In genomic region chr5:8208307-8208706, GRCh38 we compare ENCODE assay signal across 17 cellular contexts.
A peak's percentile ranks its signal among the peaks of the same experiment; 100 is the strongest.
DNase-seq lines count a peak whose midpoint lies in the region; ATAC-seq, FAIRE-seq and TF ChIP-seq lines count a peak whose summit lies in the region.
"Had no signal": no experiment of that assay in that cellular context is flagged by ENCODE, and none has a peak within 500 bp of the region (broad histone marks: within the 10 kb centered on the region; RNA-seq: fewer than 3 reads in every experiment).

No MANE protein-coding gene starts in this region.

- no peaks in the 10 kb centered on the region for H3K36me3 ChIP-seq in HEK293 (ENCODE audit: control insufficient read depth in 2 of 2, insufficient read depth in 1 of 2, low read length in 2 of 2)
- no peaks in the 10 kb centered on the region for H3K36me3 ChIP-seq in astrocyte (ENCODE audit: insufficient read depth, low read length)
- no peaks in the 10 kb centered on the region; a peak in 1 of 8 replicates for H3K36me3 ChIP-seq in H1 (ENCODE audit: control insufficient read depth in 2 of 4, insufficient read depth in 4 of 4, low read length in 3 of 4)
- H3K36me3 ChIP-seq in upper lobe of right lung: no peaks in the 10 kb centered on the region
- no peaks in the 10 kb centered on the region for H3K36me3 ChIP-seq in PC-3 (ENCODE audit: low read depth, low read length)
- H3K36me3 ChIP-seq: BLaER1 had no signal

- POLR2A ChIA-PET in HEK293 (lab: Yijun Ruan, JAX): no interaction called here
- POLR2A ChIA-PET in H1 (lab: Charles Lee; ENCODE audit: partially characterized antibody): no interaction called here
- POLR2A ChIA-PET in PC-3 (lab: Charles Lee; ENCODE audit: unreplicated experiment): no interaction called here

- H4K20me1 ChIP-seq in astrocyte (ENCODE audit: insufficient read depth, low read length): no peaks in the 10 kb centered on the region
- H4K20me1 ChIP-seq in H1 (replicated peaks in 1 of 2; ENCODE audit: control insufficient read depth in 1 of 2, insufficient read depth in 2 of 2, low read length in 2 of 2): peaks cover 0 to 9% of the 10 kb centered on the region in 2 experiments
- no peaks in the 10 kb centered on the region for H4K20me1 ChIP-seq in PC-3 (ENCODE audit: low read length)
- H4K20me1 ChIP-seq: BLaER1 had no signal

- H3K9me3 ChIP-seq in HEK293 (ENCODE audit: control insufficient read depth, insufficient read depth, low read depth, low read length): no peaks in the 10 kb centered on the region
- H3K9me3 ChIP-seq in astrocyte (ENCODE audit: insufficient read depth, low read depth, low read length): peaks cover 4% of the 10 kb centered on the region
- H3K9me3 ChIP-seq in H1 (ENCODE audit: insufficient read depth in 2 of 2, low read depth in 1 of 2, low read length in 1 of 2): peaks cover 0 to 2% of the 10 kb centered on the region in 2 experiments; a peak in 1 of 4 replicates
- no peaks in the 10 kb centered on the region for H3K9me3 ChIP-seq in upper lobe of right lung
- H3K9me3 ChIP-seq in PC-3 (ENCODE audit: low read length): no peaks in the 10 kb centered on the region

- H3K27me3 ChIP-seq in astrocyte (ENCODE audit: insufficient read depth, low read length) (no peaks in the 10 kb centered on the region), H1 (replicated peaks in 1 of 4; ENCODE audit: control insufficient read depth in 3 of 4, extremely low read depth in 1 of 4, insufficient read depth in 3 of 4, low read length in 3 of 4) (no peaks in the 10 kb centered on the region), upper lobe of right lung (no peaks in the 10 kb centered on the region), PC-3 (ENCODE audit: low read length) (peaks cover 8% of the 10 kb centered on the region)
- H3K27me3 ChIP-seq: BLaER1 had no signal

- no peak overlapping the region for H3K27ac ChIP-seq in HEK293 (ENCODE audit: extremely low read depth, low read depth, low read length)
- no peak overlapping the region for H3K27ac ChIP-seq in astrocyte (ENCODE audit: low read depth, low read length)
- H3K27ac ChIP-seq in H1 (ENCODE audit: low read depth, low read length): no peak overlapping the region
- H3K27ac ChIP-seq in upper lobe of right lung: no peak overlapping the region
- no peak overlapping the region for H3K27ac ChIP-seq in PC-3 (ENCODE audit: low read length)
- H3K27ac ChIP-seq: BLaER1 had no signal

- peak overlapping the region; percentile 62 for H3K4ac ChIP-seq in H1 (replicated peaks; ENCODE audit: insufficient read length, low read depth, low read length)

- no peaks in the 10 kb centered on the region for H3K4me1 Mint-ChIP-seq in astrocyte (ENCODE audit: low read depth, unreplicated experiment)
- no peaks in the 10 kb centered on the region for H3K4me1 Mint-ChIP-seq in activated naive CD4-positive, alpha-beta T cell treated with anti-CD3 and anti-CD28 coated beads, Interleukin-2, amount 10 ng/mL, durations not matched to agents 7 days and 5 days
- H3K4me1 Mint-ChIP-seq: CD14-positive monocyte; CD4-positive, alpha-beta memory T cell; H9; IgD-negative memory B cell had no signal

- no peak overlapping the region for H4K5ac ChIP-seq in H1 (ENCODE audit: insufficient read length, low read depth, low read length)

- H4K8ac ChIP-seq in H1 (ENCODE audit: extremely low read depth, insufficient read depth, low read length): no peak overlapping the region

- peaks cover 15% of the 10 kb centered on the region for H3K27me3 Mint-ChIP-seq in astrocyte (ENCODE audit: low read depth, unreplicated experiment)
- no peaks in the 10 kb centered on the region for H3K27me3 Mint-ChIP-seq in activated naive CD4-positive, alpha-beta T cell treated with anti-CD3 and anti-CD28 coated beads, Interleukin-2, amount 10 ng/mL, durations not matched to agents 7 days and 5 days
- H3K27me3 Mint-ChIP-seq: CD4-positive, alpha-beta memory T cell; IgD-negative memory B cell had no signal

- H3K18ac ChIP-seq in H1 (ENCODE audit: extremely low read depth, low read length): no peak overlapping the region

- no peaks in the 10 kb centered on the region for H3K4me1 ChIP-seq in HEK293 (ENCODE audit: control insufficient read depth, insufficient read depth, low read length)
- H3K4me1 ChIP-seq in astrocyte (ENCODE audit: insufficient read depth, low read length): no peaks in the 10 kb centered on the region
- no peaks in the 10 kb centered on the region for H3K4me1 ChIP-seq in H1 (replicated peaks in 1 of 4; ENCODE audit: control insufficient read depth in 3 of 4, insufficient read depth in 4 of 4, low read length in 3 of 4)
- H3K4me1 ChIP-seq in upper lobe of right lung: no peaks in the 10 kb centered on the region
- no peaks in the 10 kb centered on the region; the same call in 1 of the 2 replicates for H3K4me1 ChIP-seq in PC-3 (ENCODE audit: insufficient read depth, low read length)
- H3K4me1 ChIP-seq: BLaER1 had no signal

- FAIRE-seq in astrocyte (lab: Jason Lieb, UNC) (peak; percentile 68), H1 (lab: Jason Lieb, UNC) (no peak)

- H3K14ac ChIP-seq in H1 (ENCODE audit: insufficient read length): no peak overlapping the region

- peak overlapping the region; percentile 96; the same call in 1 of the 2 replicates for H2AK5ac ChIP-seq in H1 (ENCODE audit: low read depth, low read length)

- H3K27ac Mint-ChIP-seq in astrocyte (ENCODE audit: unreplicated experiment): no peak overlapping the region
- H3K27ac Mint-ChIP-seq in activated naive CD4-positive, alpha-beta T cell treated with anti-CD3 and anti-CD28 coated beads, Interleukin-2, amount 50 U/mL, for 72 hours: no peak overlapping the region
- H3K27ac Mint-ChIP-seq in activated naive CD4-positive, alpha-beta T cell treated with anti-CD3 and anti-CD28 coated beads, Interleukin-2, amount 10 ng/mL, durations not matched to agents 7 days and 5 days: no peak overlapping the region
- H3K27ac Mint-ChIP-seq: CD14-positive monocyte; CD4-positive, alpha-beta memory T cell; H9; IgD-negative memory B cell had no signal

- no peaks in the 10 kb centered on the region for H3K79me2 ChIP-seq in astrocyte (ENCODE audit: insufficient read depth, low read length)
- no peaks in the 10 kb centered on the region for H3K79me2 ChIP-seq in H1 (ENCODE audit: control insufficient read depth in 1 of 2, insufficient read depth in 2 of 2, low read length in 2 of 2)
- H3K79me2 ChIP-seq in PC-3 (ENCODE audit: low read length): no peaks in the 10 kb centered on the region

- peak; percentile 12 for ATAC-seq in upper lobe of right lung
- ATAC-seq in activated naive CD4-positive, alpha-beta T cell treated with anti-CD3 and anti-CD28 coated beads, Interleukin-2, amount 50 U/mL, for 72 hours: no peak
- ATAC-seq in PC-3: no peak

- BruUV-seq in PC-3 (replicated peaks; lab: Mats Ljungman, UMichigan): no TSS peak

- H2BK15ac ChIP-seq in H1 (ENCODE audit: low read length): no peak overlapping the region

- peak overlapping the region; percentile 47 for H3K23ac ChIP-seq in H1 (ENCODE audit: insufficient read length)

- peak overlapping the region; percentile 99 for H3K56ac ChIP-seq in H1 (replicated peaks; ENCODE audit: insufficient read length, low read depth, low read length)

- H2BK5ac ChIP-seq in H1 (ENCODE audit: low read depth, low read length): peak overlapping the region; percentile 4; the same call in 1 of the 2 replicates

- no peak for TF ChIP-seq POLR2A in H1 (IDR thresholded peaks at IDR 0.05; ENCODE audit: control extremely low read depth in 1 of 2, low read depth in 2 of 2, low read length in 2 of 2)

- peaks cover 4% of the 10 kb centered on the region for H3K9me3 Mint-ChIP-seq in astrocyte (ENCODE audit: unreplicated experiment)
- H3K9me3 Mint-ChIP-seq in activated naive CD4-positive, alpha-beta T cell treated with anti-CD3 and anti-CD28 coated beads, Interleukin-2, amount 50 U/mL, for 72 hours: peaks cover 8 to 10% of the 10 kb centered on the region in 2 donors
- H3K9me3 Mint-ChIP-seq in activated naive CD4-positive, alpha-beta T cell treated with anti-CD3 and anti-CD28 coated beads, Interleukin-2, amount 10 ng/mL, durations not matched to agents 7 days and 5 days: peaks cover 2% of the 10 kb centered on the region

- H3K4me3 Mint-ChIP-seq in astrocyte (ENCODE audit: unreplicated experiment): no peak overlapping the region
- no peak overlapping the region for H3K4me3 Mint-ChIP-seq in activated naive CD4-positive, alpha-beta T cell treated with anti-CD3 and anti-CD28 coated beads, Interleukin-2, amount 10 ng/mL, durations not matched to agents 7 days and 5 days
- H3K4me3 Mint-ChIP-seq: CD14-positive monocyte; CD4-positive, alpha-beta memory T cell; H9; IgD-negative memory B cell had no signal

- H3K4me2 ChIP-seq in astrocyte (ENCODE audit: low read length) (no peak overlapping the region), H1 (ENCODE audit: insufficient read depth in 1 of 2, low read depth in 2 of 2, low read length in 2 of 2) (no peak overlapping the region), PC-3 (ENCODE audit: low read length) (no peak overlapping the region)
- H3K4me2 ChIP-seq: BLaER1 had no signal

- DNase-seq in astrocyte (ENCODE audit: low read depth): no peak
- DNase-seq in H1 (ENCODE audit: low read depth in 1 of 2, low spot score in 2 of 2): no peak
- DNase-seq in upper lobe of right lung: no peak
- DNase-seq in activated naive CD4-positive, alpha-beta T cell treated with anti-CD3 and anti-CD28 coated beads, Interleukin-2, amount 50 U/mL, for 72 hours (ENCODE audit: low spot score in 2 of 2): no peak
- no peak for DNase-seq in activated naive CD4-positive, alpha-beta T cell treated with anti-CD3 and anti-CD28 coated beads, Interleukin-2, amount 10 ng/mL, durations not matched to agents 7 days and 5 days
- no peak for DNase-seq in PC-3
- DNase-seq: 8988T; Calu3; CD4-positive, alpha-beta memory T cell; DMS79 treated with DMSO at 0.1 percent for 48 hours; GF-D8; GOT3; H9 had no signal

- TF ChIP-seq EP300 in H1 (IDR thresholded peaks at IDR 0.05; ENCODE audit: borderline replicate concordance in 1 of 2, low read depth in 2 of 2, low read length in 2 of 2): no peak

- no peaks in the 10 kb centered on the region for H3K79me1 ChIP-seq in H1 (ENCODE audit: low read depth, low read length)

- no peaks in the 10 kb centered on the region for H3K9me2 ChIP-seq in PC-3 (replicated peaks; ENCODE audit: low read length)

- intact Hi-C loops in upper lobe of right lung (cut with DNase I): no loop called here
- intact Hi-C loops in PC-3 (cut with micrococcal nuclease): no loop called here

- no peak overlapping the region for H3K9ac ChIP-seq in astrocyte (ENCODE audit: low read length)
- no peak overlapping the region for H3K9ac ChIP-seq in H1 (replicated peaks in 1 of 4; ENCODE audit: extremely low read depth in 1 of 4, low read depth in 3 of 4, low read length in 3 of 4)
- H3K9ac ChIP-seq in PC-3 (ENCODE audit: low read length): no peak overlapping the region
- H3K9ac ChIP-seq: BLaER1 had no signal

- no peak overlapping the region for H2BK120ac ChIP-seq in H1 (replicated peaks; ENCODE audit: low read depth, low read length)

- H2AFZ ChIP-seq in astrocyte (ENCODE audit: low read depth, low read length): no peak overlapping the region
- H2AFZ ChIP-seq in H1 (ENCODE audit: low read length): no peak overlapping the region
- no peak overlapping the region for H2AFZ ChIP-seq in PC-3 (ENCODE audit: low read length)

- TF ChIP-seq RAD21 in H1 (IDR thresholded peaks at IDR 0.05 in 1 of 2, conservative IDR thresholded peaks at IDR 0.05 in 1 of 2; ENCODE audit: low read depth in 2 of 2, low read length in 2 of 2): no peak

- no peak for TF ChIP-seq CTCF in HEK293 (tag by site-specific recombination; IDR thresholded peaks at IDR 0.05)
- no peak for TF ChIP-seq CTCF in astrocyte (IDR thresholded peaks at IDR 0.05; ENCODE audit: insufficient read depth, low read depth, low read length)
- TF ChIP-seq CTCF in H1 (IDR thresholded peaks at IDR 0.05; ENCODE audit: control extremely low read depth in 1 of 3, insufficient read depth in 1 of 3, low read depth in 1 of 3, low read length in 3 of 3): no peak
- TF ChIP-seq CTCF in upper lobe of right lung (IDR thresholded peaks at IDR 0.05): no peak
- no peak for TF ChIP-seq CTCF in PC-3 (conservative IDR thresholded peaks at IDR 0.05; ENCODE audit: low read depth, low read length)

- H3F3A ChIP-seq in PC-3 (ENCODE audit: low read length, unreplicated experiment): no peaks in the 10 kb centered on the region

- CTCF ChIA-PET in HEK293 (lab: Yijun Ruan, JAX) (no interaction called here), H1 (lab: Charles Lee; ENCODE audit: partially characterized antibody) (no interaction called here), PC-3 (lab: Charles Lee) (no interaction called here)
- CTCF ChIA-PET in activated naive CD4-positive, alpha-beta T cell treated with anti-CD3 and anti-CD28 coated beads, Interleukin-2, amount 10 ng/mL, durations not matched to agents 7 days and 5 days (lab: Charles Lee): no interaction called here

- 92 to 100% methylated on average over 1 to 7 of the region's 7 CpGs for WGBS in H1 (ENCODE audit: extremely low coverage in 1 of 2, insufficient coverage in 1 of 2, insufficient read length in 1 of 2, insufficient replicate concordance in 2 of 2, low coverage in 1 of 2, low lambda C conversion rate in 2 of 2, missing lambda C conversion rate in 1 of 2), 2 experiments

- no peak overlapping the region for H2BK20ac ChIP-seq in H1 (ENCODE audit: low read length)

- no peak overlapping the region for H2BK12ac ChIP-seq in H1 (ENCODE audit: low read depth, low read length)

- H4K91ac ChIP-seq in H1 (replicated peaks; ENCODE audit: insufficient read length, low read length): peak overlapping the region; percentile 61

- peaks cover 10% of the 10 kb centered on the region; the same call in 1 of the 2 replicates for H3K23me2 ChIP-seq in H1 (ENCODE audit: low read depth, low read length)

- no peaks in the 10 kb centered on the region for H3K36me3 Mint-ChIP-seq in astrocyte (ENCODE audit: low read depth, unreplicated experiment)
- H3K36me3 Mint-ChIP-seq in activated naive CD4-positive, alpha-beta T cell treated with anti-CD3 and anti-CD28 coated beads, Interleukin-2, amount 50 U/mL, for 72 hours: no peaks in the 10 kb centered on the region
- no peaks in the 10 kb centered on the region for H3K36me3 Mint-ChIP-seq in activated naive CD4-positive, alpha-beta T cell treated with anti-CD3 and anti-CD28 coated beads, Interleukin-2, amount 10 ng/mL, durations not matched to agents 7 days and 5 days
- H3K36me3 Mint-ChIP-seq: CD14-positive monocyte; CD4-positive, alpha-beta memory T cell; IgD-negative memory B cell had no signal

- H3K4me3 ChIP-seq in HEK293 (ENCODE audit: low read depth, low read length) (no peak overlapping the region), astrocyte (ENCODE audit: insufficient read depth, low read depth, low read length) (no peak overlapping the region), H1 (ENCODE audit: extremely low read depth in 1 of 4, insufficient read depth in 2 of 4, low read depth in 3 of 4, low read length in 4 of 4) (no peak overlapping the region), upper lobe of right lung (no peak overlapping the region), PC-3 (ENCODE audit: low read length) (no peak overlapping the region)
- H3K4me3 ChIP-seq: BLaER1 had no signal
